Comparison of ENCODE assay signal across 8 cellular contexts in genomic region chr9:89999176-89999533, GRCh38.
DNase-seq lines count a peak whose midpoint lies in the region; ATAC-seq and TF ChIP-seq lines count a peak whose summit lies in the region.

No MANE protein-coding gene starts in this region.

- H3K9ac ChIP-seq in mesenchymal stem cell (ENCODE audit: low read length), result no peak overlapping the region

- H3K9me3 Mint-ChIP-seq in activated T-cell treated with anti-CD3 and anti-CD28 coated beads, Interleukin-2, amount 50 U/mL, for 24 hours, result no peaks in the 10 kb centered on the region

- peak overlapping the region; percentile 61 for H2AK5ac ChIP-seq in mesenchymal stem cell (ENCODE audit: low read length, severe bottlenecking)

- no peak for DNase-seq in activated T-cell treated with anti-CD3 and anti-CD28 coated beads, Interleukin-2, amount 50 U/mL, for 24 hours
- DNase-seq in activated T-cell treated with anti-CD3 and anti-CD28 coated beads for 4 hours, result no peak
- DNase-seq in ascending aorta (ENCODE audit: low spot score in 2 of 2), result no peak
- no peak for DNase-seq in mesenchymal stem cell
- peak; percentile 88 for DNase-seq in upper lobe of right lung
- DNase-seq in activated gamma-delta T cell treated with Interleukin-2 at 50 U/mL for 16 hours, result no peak
- no peak for DNase-seq in SK-N-DZ (ENCODE audit: low spot score)

- no peak overlapping the region for H2BK15ac ChIP-seq in mesenchymal stem cell (ENCODE audit: low read depth, poor library complexity, severe bottlenecking)

- peak overlapping the region; percentile 86 for H4K8ac ChIP-seq in mesenchymal stem cell (ENCODE audit: low read length)

- H3K18ac ChIP-seq in mesenchymal stem cell (ENCODE audit: low read depth in 1 of 2, low read length in 2 of 2), result peak overlapping the region; percentile 79 to 85

- peak overlapping the region; percentile 80 for H4K91ac ChIP-seq in mesenchymal stem cell (ENCODE audit: low read length)

- H3K4me1 ChIP-seq in ascending aorta, result peaks cover 24 to 37% of the 10 kb centered on the region in 2 donors
- peaks cover 21% of the 10 kb centered on the region for H3K4me1 ChIP-seq in mesenchymal stem cell (ENCODE audit: control insufficient read depth, insufficient read depth, low read depth, low read length)
- peaks cover 45% of the 10 kb centered on the region for H3K4me1 ChIP-seq in upper lobe of right lung

- H3K9me3 ChIP-seq in ascending aorta (no peaks in the 10 kb centered on the region), mesenchymal stem cell (ENCODE audit: control insufficient read depth, low read length) (no peaks in the 10 kb centered on the region), upper lobe of right lung (no peaks in the 10 kb centered on the region)

- H2BK5ac ChIP-seq in mesenchymal stem cell (ENCODE audit: low read depth, low read length, poor library complexity, severe bottlenecking), result peak overlapping the region; percentile 66

- H3K36me3 ChIP-seq in ascending aorta (no peaks in the 10 kb centered on the region), mesenchymal stem cell (ENCODE audit: control insufficient read depth in 1 of 2, insufficient read depth in 2 of 2, low read depth in 1 of 2, low read length in 2 of 2) (no peaks in the 10 kb centered on the region), upper lobe of right lung (no peaks in the 10 kb centered on the region)

- H2BK12ac ChIP-seq in mesenchymal stem cell (ENCODE audit: low read length in 2 of 2), result peak overlapping the region; percentile 7 to 99

- peak overlapping the region in 1 of 2 experiments; percentile 53 for H3K23ac ChIP-seq in mesenchymal stem cell (ENCODE audit: low read length in 2 of 2)

- WGBS in mesenchymal stem cell, result 98% methylated on average over 3 of the region's 3 CpGs

- intact Hi-C loops in ascending aorta (cut with DNase I) (no loop called here), upper lobe of right lung (cut with DNase I) (no loop called here)

- ATAC-seq in upper lobe of right lung (peak; percentile 74), GM21737 (IDR thresholded peaks at IDR 0.05; ENCODE audit: unreplicated experiment) (no peak)

- H2BK120ac ChIP-seq in mesenchymal stem cell (ENCODE audit: low read depth, low read length), result peak overlapping the region; percentile 90

- H3K4me2 ChIP-seq in mesenchymal stem cell (ENCODE audit: low read length, poor library complexity, severe bottlenecking), result peak overlapping the region; percentile 51

- H3K27ac ChIP-seq in ascending aorta (peak overlapping the region; percentile 78 to 80), mesenchymal stem cell (ENCODE audit: low read length, poor library complexity, severe bottlenecking) (peak overlapping the region; percentile 41), upper lobe of right lung (peak overlapping the region; percentile 86)

- no peak for TF ChIP-seq CTCF in ascending aorta (IDR thresholded peaks at IDR 0.05)
- TF ChIP-seq CTCF in upper lobe of right lung (IDR thresholded peaks at IDR 0.05), result no peak

- no peak overlapping the region for H2AFZ ChIP-seq in mesenchymal stem cell (ENCODE audit: low read depth, low read length)

- H3K4me3 Mint-ChIP-seq in activated T-cell treated with anti-CD3 and anti-CD28 coated beads, Interleukin-2, amount 50 U/mL, for 24 hours, result peak overlapping the region; percentile 66

- H3K4me3 ChIP-seq in ascending aorta, result peak overlapping the region; percentile 43 to 61
- H3K4me3 ChIP-seq in mesenchymal stem cell (ENCODE audit: insufficient read depth in 1 of 2, low read depth in 1 of 2, low read length in 2 of 2), result peak overlapping the region in 1 of 2 experiments; percentile 63
- no peak overlapping the region for H3K4me3 ChIP-seq in upper lobe of right lung

- peak overlapping the region; percentile 83 to 86 for H3K4ac ChIP-seq in mesenchymal stem cell (ENCODE audit: low read depth in 1 of 2, low read length in 2 of 2)

- H3K27me3 Mint-ChIP-seq in activated T-cell treated with anti-CD3 and anti-CD28 coated beads, Interleukin-2, amount 50 U/mL, for 24 hours, result no peaks in the 10 kb centered on the region

- H3K4me1 Mint-ChIP-seq in activated T-cell treated with anti-CD3 and anti-CD28 coated beads, Interleukin-2, amount 50 U/mL, for 24 hours (ENCODE audit: low read depth), result peaks cover 33% of the 10 kb centered on the region

- H3K14ac ChIP-seq in mesenchymal stem cell (ENCODE audit: low read length in 2 of 2), result peak overlapping the region in 1 of 2 experiments; percentile 91

- H3K36me3 Mint-ChIP-seq in activated T-cell treated with anti-CD3 and anti-CD28 coated beads, Interleukin-2, amount 50 U/mL, for 24 hours (ENCODE audit: low read depth), result no peaks in the 10 kb centered on the region

- H3K27ac Mint-ChIP-seq in activated T-cell treated with anti-CD3 and anti-CD28 coated beads, Interleukin-2, amount 50 U/mL, for 24 hours, result peak overlapping the region; percentile 92

- no peaks in the 10 kb centered on the region for H3K79me1 ChIP-seq in mesenchymal stem cell (replicated peaks; ENCODE audit: low read length, poor library complexity, severe bottlenecking)

- no peaks in the 10 kb centered on the region for H3K27me3 ChIP-seq in ascending aorta
- no peaks in the 10 kb centered on the region for H3K27me3 ChIP-seq in mesenchymal stem cell (ENCODE audit: control insufficient read depth in 1 of 2, insufficient read depth in 1 of 2, low read length in 2 of 2)
- H3K27me3 ChIP-seq in upper lobe of right lung, result no peaks in the 10 kb centered on the region
